ENCODE assay signal across 8 cellular contexts in genomic region chr19:39445258-39446071, GRCh38. TPM values are rescaled to one million over a fixed set of nuclear protein-coding genes. Genes with fewer than 3 reads are reported as not detected.
DNase-seq lines count a peak whose midpoint lies in the region; ATAC-seq and TF ChIP-seq lines count a peak whose summit lies in the region.

SUPT5H (plus strand) TSS chr19:39445582; CDS start chr19:39445891, 309 bp downstream.

- H3K4me1 Mint-ChIP-seq in activated CD4-positive, alpha-beta T cell treated with anti-CD3 and anti-CD28 coated beads for 36 hours, result peaks cover 43% of the 10 kb centered on the region

- H3K9me3 Mint-ChIP-seq in activated CD4-positive, alpha-beta T cell treated with anti-CD3 and anti-CD28 coated beads for 36 hours (ENCODE audit: low read depth), result no peaks in the 10 kb centered on the region

- POLR2A ChIA-PET in activated CD4-positive, alpha-beta T cell treated with anti-CD3 and anti-CD28 coated beads for 36 hours (lab: Charles Lee), result interaction anchor here (0.7 to 3.8 kb wide), 5 partner anchors 9 to 103 kb away, joined by 3 to 50 read pairs (median 4); partner anchors contain the start of genes RPS16 and SAMD4B

- H3K27ac Mint-ChIP-seq in activated CD4-positive, alpha-beta T cell treated with anti-CD3 and anti-CD28 coated beads for 36 hours, result peak within 1 kb of the TSS; percentile 100

- peak within 1 kb of the TSS; percentile 99 for H3K4me3 ChIP-seq in choroid plexus epithelial cell (ENCODE audit: low read depth, low read length)

- H3K4me3 Mint-ChIP-seq in activated CD4-positive, alpha-beta T cell treated with anti-CD3 and anti-CD28 coated beads for 36 hours, result peak within 1 kb of the TSS; percentile 100

- DNase-seq in AML-193 (lab: John Stamatoyannopoulos, UW) (peak; percentile 89 to 90), GM19238 (ENCODE audit: insufficient read length, low spot score) (peak; percentile 98), NCI-H524 (lab: John Stamatoyannopoulos, UW) (peak; percentile 98 to 99), choroid plexus epithelial cell (ENCODE audit: low read depth) (peak; percentile 99), kidney tubule cell (ENCODE audit: low spot score) (peak; percentile 99)
- DNase-seq in activated CD4-positive, alpha-beta T cell treated with anti-CD3 and anti-CD28 coated beads for 36 hours, result peak; percentile 99
- DNase-seq in stimulated activated CD4-positive, alpha-beta T cell treated with anti-CD3 and anti-CD28 coated beads, Interleukin-1b, Interleukin-23, amount 100 ng/mL, for 24 hours (ENCODE audit: low read depth in 4 of 4, low spot score in 1 of 4), result peak; percentile 90 to 97 (median 94)

- H3K36me3 Mint-ChIP-seq in activated CD4-positive, alpha-beta T cell treated with anti-CD3 and anti-CD28 coated beads for 36 hours (ENCODE audit: low read depth), result peaks cover 43% of the 10 kb centered on the region

- intact Hi-C loops in activated CD4-positive, alpha-beta T cell treated with anti-CD3 and anti-CD28 coated beads for 36 hours (cut with DNase I, micrococcal nuclease), result loop anchor here (1.0 to 10.0 kb wide), 16 partner anchors 9 to 903 kb away; partner anchors contain the start of genes TIMM50 (in 2 of the 2), C19orf47 (in 1 of the 2), DYRK1B (in 1 of the 2) and EID2 (in 1 of the 2)

- H3K27me3 Mint-ChIP-seq in activated CD4-positive, alpha-beta T cell treated with anti-CD3 and anti-CD28 coated beads for 36 hours, result no peaks in the 10 kb centered on the region

- CTCF ChIA-PET in activated CD4-positive, alpha-beta T cell treated with anti-CD3 and anti-CD28 coated beads for 36 hours (lab: Charles Lee), result interaction anchor here (0.6 to 2.3 kb wide), 12 partner anchors 10 to 1332 kb away, joined by 3 to 9 read pairs (median 3); partner anchors contain the start of genes DLL3, EID2B and RPS16

- ATAC-seq in HG03442 (IDR thresholded peaks at IDR 0.05; ENCODE audit: unreplicated experiment), result peak; percentile 80
- ATAC-seq in activated CD4-positive, alpha-beta T cell treated with anti-CD3 and anti-CD28 coated beads for 36 hours, result peak; percentile 89

- TF ChIP-seq CTCF in choroid plexus epithelial cell (conservative IDR thresholded peaks at IDR 0.05; ENCODE audit: low read depth, low read length), result no peak

RNA-seq across cellular contexts. Expression of gene SUPT5H, which starts in this region (rescaled TPM):
- 100 to 1,000 TPM; 157 to 165 TPM for total RNA-seq in activated CD4-positive, alpha-beta T cell treated with anti-CD3 and anti-CD28 coated beads for 36 hours

Comparison
In these comparisons a context has a peak if more than half of its experiments do, and no peak if none do; other contexts are left out.
1. Peak in every context shown above with its lines: DNase-seq, ATAC-seq and H3K4me3 ChIP-seq.